1 cellular context compared by ENCODE assay signal in the genomic region with DNA sequence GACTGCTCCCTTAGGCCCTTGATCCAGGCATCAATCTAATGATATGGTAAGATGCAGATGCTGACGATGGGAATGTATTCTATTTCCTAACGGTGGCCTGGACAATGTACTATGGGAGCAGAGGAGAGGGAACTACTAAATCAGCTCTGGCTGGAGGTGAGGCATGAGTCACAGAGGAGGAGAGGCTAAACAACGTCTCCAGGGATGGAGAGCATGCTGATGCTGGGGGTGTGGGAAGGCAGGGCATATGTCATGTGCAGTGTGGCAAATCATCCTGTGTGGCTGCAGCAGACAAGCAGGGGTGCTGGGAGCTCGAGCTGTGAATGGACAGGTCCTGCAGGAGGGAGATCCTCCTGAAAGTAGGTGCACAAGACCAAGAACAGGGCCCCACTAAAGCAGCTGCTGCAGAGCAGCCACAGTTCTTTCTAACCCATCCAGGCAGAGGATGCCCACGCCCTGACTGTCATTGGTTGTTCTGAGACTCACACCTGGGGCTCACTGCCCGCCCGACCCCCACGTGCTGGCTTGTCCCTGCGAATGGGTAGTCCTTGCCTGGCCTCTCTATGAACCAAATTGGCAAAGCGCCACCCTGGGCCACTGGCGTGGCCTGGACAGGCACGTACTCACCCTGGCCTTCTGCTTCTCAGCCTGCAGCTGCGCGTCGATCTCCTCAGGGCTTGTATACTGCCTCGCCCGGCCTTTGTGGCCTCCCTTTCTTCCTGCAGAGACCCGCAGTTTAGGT.
TF ChIP-seq lines count a peak whose summit lies in the region.

No MANE protein-coding gene starts in this region.

TF ChIP-seq in H1, 55 proteins besides CTCF, POLR2A, EP300 and RAD21:
- no peak for TF ChIP-seq YY1 (IDR thresholded peaks at IDR 0.05; ENCODE audit: low read depth, low read length)
- TF ChIP-seq, protein P1, sequence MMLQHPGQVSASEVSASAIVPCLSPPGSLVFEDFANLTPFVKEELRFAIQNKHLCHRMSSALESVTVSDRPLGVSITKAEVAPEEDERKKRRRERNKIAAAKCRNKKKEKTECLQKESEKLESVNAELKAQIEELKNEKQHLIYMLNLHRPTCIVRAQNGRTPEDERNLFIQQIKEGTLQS (IDR thresholded peaks at IDR 0.05; ENCODE audit: insufficient read depth, low read depth, low read length) = no peak
- no peak for TF ChIP-seq RNF2 (IDR thresholded peaks at IDR 0.05; ENCODE audit: borderline replicate concordance, low read depth, low read length, missing control alignments, poor library complexity, severe bottlenecking)
- TF ChIP-seq PHF8 (conservative IDR thresholded peaks at IDR 0.05; ENCODE audit: low read depth, low read length) = no peak
- no peak for TF ChIP-seq KDM4A (IDR thresholded peaks at IDR 0.05; ENCODE audit: low read depth, low read length, severe bottlenecking)
- TF ChIP-seq HDAC2 (IDR thresholded peaks at IDR 0.05; ENCODE audit: borderline replicate concordance in 1 of 2, low read depth in 2 of 2, low read length in 2 of 2) = no peak
